ENCODE assay signal across 9 cellular contexts in the genomic region with DNA sequence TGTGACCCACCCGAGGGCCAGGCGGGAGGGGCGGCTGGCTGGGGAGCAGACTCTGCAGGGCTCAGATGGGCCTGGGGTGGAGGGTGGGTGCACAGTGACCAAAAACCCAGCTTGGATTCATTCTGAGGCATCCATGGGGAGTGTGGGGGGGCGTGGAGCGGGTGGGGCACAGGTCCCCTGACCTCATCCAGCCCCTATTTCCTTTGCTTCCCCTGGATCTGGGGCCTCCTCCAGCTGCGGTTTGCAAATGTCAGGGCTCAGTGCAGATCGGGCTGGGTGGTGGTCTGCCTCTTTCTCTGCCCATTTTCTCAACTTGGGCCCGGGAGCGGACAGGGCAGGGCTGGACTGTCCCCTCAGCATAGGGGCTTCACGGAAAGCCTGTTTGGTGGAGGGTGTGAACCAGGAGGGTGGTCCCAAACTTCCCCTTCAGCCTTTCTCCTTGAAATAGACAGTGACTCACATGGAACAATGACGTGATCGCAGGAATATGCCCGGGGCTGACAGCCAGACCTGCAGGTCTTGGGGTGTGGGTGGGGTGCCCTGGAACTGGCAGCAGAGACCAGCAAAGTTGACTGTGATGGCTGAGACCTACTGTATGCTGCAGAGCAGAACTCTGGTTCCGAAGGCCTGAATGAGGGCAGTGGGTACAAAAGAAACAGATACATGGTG.
DNase-seq lines count a peak whose midpoint lies in the region; ATAC-seq, FAIRE-seq and TF ChIP-seq lines count a peak whose summit lies in the region.
"Had no signal": no experiment of that assay in that cellular context is flagged by ENCODE, and none has a peak within 500 bp of the region (broad histone marks: within the 10 kb centered on the region; RNA-seq: fewer than 3 reads in every experiment).

No MANE protein-coding gene starts in this region.

- no peak overlapping the region for H3K9ac ChIP-seq in mammary epithelial cell (ENCODE audit: insufficient read depth, low read length)

- FAIRE-seq in HTR-8/SVneo (lab: Jason Lieb, UNC) (peak; percentile 52), urothelium cell line (lab: Jason Lieb, UNC) (no peak)

- 53% methylated on average over 7 of the region's 14 CpGs for WGBS in mammary epithelial cell (ENCODE audit: low coverage, missing lambda C conversion rate)

- no peaks in the 10 kb centered on the region for H4K20me1 ChIP-seq in mammary epithelial cell (ENCODE audit: insufficient read depth, low read length)

- no peak for ATAC-seq in HG02852 (IDR thresholded peaks at IDR 0.05; ENCODE audit: unreplicated experiment)

- no peak overlapping the region for H3K4me3 ChIP-seq in mammary epithelial cell (replicated peaks in 1 of 3; ENCODE audit: insufficient read depth in 1 of 3, low read depth in 2 of 3, low read length in 3 of 3)

- CTCF ChIA-PET in mammary epithelial cell (lab: Charles Lee; ENCODE audit: low non-redundant PET), result no interaction called here

- peaks cover 21% of the 10 kb centered on the region for H3K4me1 ChIP-seq in mammary epithelial cell (ENCODE audit: insufficient read depth, low read length)

- DNase-seq in HTR-8/SVneo (ENCODE audit: insufficient read length, low spot score) (peak; percentile 76), mammary epithelial cell (peak; percentile 40), iris pigment epithelial cell (ENCODE audit: low read depth) (peak; percentile 68), urothelium cell line (ENCODE audit: low spot score) (peak; percentile 73), NCI-H1105 treated with DMSO at 0.1 percent for 48 hours (lab: John Stamatoyannopoulos, UW) (no peak), GOT3 (lab: John Stamatoyannopoulos, UW) (no peak)
- DNase-seq: central memory CD4-positive, alpha-beta T cell; NCI-H146 had no signal

- dilution Hi-C loops in mammary epithelial cell (cut with HindIII; ENCODE audit: low sequenced_read_pairs), result no loop called here

- H3K36me3 ChIP-seq in mammary epithelial cell (ENCODE audit: insufficient read depth, low read length), result no peaks in the 10 kb centered on the region

- no peaks in the 10 kb centered on the region for H3K79me2 ChIP-seq in mammary epithelial cell (ENCODE audit: insufficient read depth, low read length)

- H3K4me2 ChIP-seq in mammary epithelial cell (ENCODE audit: insufficient read depth, low read depth, low read length), result no peak overlapping the region

- H3K9me3 ChIP-seq in mammary epithelial cell (replicated peaks; ENCODE audit: insufficient read depth, low read length), result no peaks in the 10 kb centered on the region

- H3K27me3 ChIP-seq in mammary epithelial cell (ENCODE audit: insufficient read depth, low read length), result no peaks in the 10 kb centered on the region

- H3K27ac ChIP-seq in mammary epithelial cell (ENCODE audit: insufficient read depth, low read depth, low read length), result no peak overlapping the region

- no peak overlapping the region for H2AFZ ChIP-seq in mammary epithelial cell (ENCODE audit: low read depth, low read length)

- intact Hi-C loops in mammary epithelial cell (cut with micrococcal nuclease), result no loop called here

- in situ Hi-C loops in mammary epithelial cell (cut with MboI; ENCODE audit: low sequenced_read_pairs in 2 of 2), result no loop called here

- no peak for TF ChIP-seq CTCF in mammary epithelial cell (conservative IDR thresholded peaks at IDR 0.05 in 1 of 2, IDR thresholded peaks at IDR 0.05 in 1 of 2; ENCODE audit: extremely low read depth in 1 of 2, insufficient read depth in 1 of 2, low read depth in 1 of 2, low read length in 2 of 2)

- BruUV-seq in mammary epithelial cell (replicated peaks; lab: Mats Ljungman, UMichigan), result no TSS peak

Comparison
In these comparisons a context has a peak if more than half of its experiments do, and no peak if none do; other contexts are left out.
1. DNase-seq: peak in HTR-8/SVneo (single experiment), mammary epithelial cell (single experiment), iris pigment epithelial cell (single experiment) and urothelium cell line (single experiment); none in NCI-H1105 treated with DMSO at 0.1 percent for 48 hours (single experiment) and GOT3 (single experiment).